26 cellular contexts compared by ENCODE assay signal in genomic region chr3:131031660-131032059, GRCh38.
"Had no signal": no experiment of that assay in that cellular context is flagged by ENCODE, and none has a peak within 500 bp of the region (broad histone marks: within the 10 kb centered on the region; RNA-seq: fewer than 3 reads in every experiment).

No MANE protein-coding gene starts in this region.

- H3K4me3 ChIP-seq: ascending aorta, body of pancreas, Peyer's patch, SJCRH30 had no signal

- H3K4me3 Mint-ChIP-seq: activated CD8-positive, alpha-beta memory T cell treated with anti-CD3 and anti-CD28 coated beads, Interleukin-2, amount 10 ng/mL, durations not matched to agents 7 days and 5 days; activated naive CD8-positive, alpha-beta T cell treated with anti-CD3 and anti-CD28 coated beads, Interleukin-2, amount 50 U/mL, for 24 hours; activated T-cell treated with anti-CD3 and anti-CD28 coated beads, Interleukin-2, amount 50 U/mL, for 24 hours; activated T-helper 1 cell treated with anti-CD3 and anti-CD28 coated beads, Interleukin-12 subunit alpha, Interleukin-12 subunit beta, Interleukin-2, Interleukin-4 antibody, amounts not matched to agents 30 ng/mL and 10 ng/mL and 1 ng/mL, durations not matched to agents 14 hours and 24 hours and 36 hours; T-helper 17 cell; WTC11 had no signal

- H3K9me3 Mint-ChIP-seq: activated naive CD4-positive, alpha-beta T cell treated with anti-CD3 and anti-CD28 coated beads, Interleukin-2, amount 50 U/mL, for 72 hours; activated naive CD8-positive, alpha-beta T cell treated with anti-CD3 and anti-CD28 coated beads, Interleukin-2, amount 50 U/mL, for 24 hours; activated T-cell treated with anti-CD3 and anti-CD28 coated beads, Interleukin-2, amount 50 U/mL, for 24 hours; activated T-helper 1 cell treated with anti-CD3 and anti-CD28 coated beads, Interleukin-12 subunit alpha, Interleukin-12 subunit beta, Interleukin-2, Interleukin-4 antibody, amounts not matched to agents 30 ng/mL and 10 ng/mL and 1 ng/mL, durations not matched to agents 14 hours and 24 hours and 36 hours; WTC11 had no signal

- DNase-seq: activated CD4-positive, alpha-beta T cell treated with anti-CD3 and anti-CD28 coated beads for 48 hours; activated CD4-positive, alpha-beta T cell treated with anti-CD3 and anti-CD28 coated beads, Interleukin-2, amount 50 U/mL, for 48 hours; activated CD4-positive, CD25-positive, alpha-beta regulatory T cell treated with anti-CD3 and anti-CD28 coated beads, Interleukin-2, amount 50 U/mL, for 72 hours; activated CD8-positive, alpha-beta memory T cell treated with anti-CD3 and anti-CD28 coated beads, Interleukin-2, amount 10 ng/mL, durations not matched to agents 7 days and 5 days; activated effector memory CD4-positive, alpha-beta T cell treated with anti-CD3 and anti-CD28 coated beads, Interleukin-2, amount 50 U/mL, for 16 hours; activated naive CD4-positive, alpha-beta T cell treated with Interleukin-2 at 50 U/mL for 16 hours; activated naive CD8-positive, alpha-beta T cell treated with anti-CD3 and anti-CD28 coated beads, Interleukin-2, amount 50 U/mL, for 24 hours; activated T-cell treated with anti-CD3 and anti-CD28 coated beads, Interleukin-2, amount 50 U/mL, for 24 hours; amniotic stem cell; body of pancreas; central memory CD4-positive, alpha-beta T cell; MM.1S; NCI-H1105; NCI-H1436; NCI-H187; NCI-H2081; NCI-H510A treated with DMSO at 0.1 percent for 48 hours; Peyer's patch; Right ventricle myocardium superior; SJCRH30; T-helper 17 cell; T-helper 9 cell had no signal

- ATAC-seq: activated CD8-positive, alpha-beta memory T cell treated with anti-CD3 and anti-CD28 coated beads, Interleukin-2, amount 10 ng/mL, durations not matched to agents 7 days and 5 days; activated naive CD4-positive, alpha-beta T cell treated with anti-CD3 and anti-CD28 coated beads, Interleukin-2, amount 50 U/mL, for 72 hours; activated naive CD8-positive, alpha-beta T cell treated with anti-CD3 and anti-CD28 coated beads, Interleukin-2, amount 50 U/mL, for 24 hours; body of pancreas; T-helper 17 cell; WTC11 had no signal

- H3K27me3 Mint-ChIP-seq: activated CD8-positive, alpha-beta memory T cell treated with anti-CD3 and anti-CD28 coated beads, Interleukin-2, amount 10 ng/mL, durations not matched to agents 7 days and 5 days; activated naive CD8-positive, alpha-beta T cell treated with anti-CD3 and anti-CD28 coated beads, Interleukin-2, amount 50 U/mL, for 24 hours; activated T-cell treated with anti-CD3 and anti-CD28 coated beads, Interleukin-2, amount 50 U/mL, for 24 hours; T-helper 17 cell had no signal

- H3K36me3 Mint-ChIP-seq: activated CD8-positive, alpha-beta memory T cell treated with anti-CD3 and anti-CD28 coated beads, Interleukin-2, amount 10 ng/mL, durations not matched to agents 7 days and 5 days; WTC11 had no signal

- H3K27ac Mint-ChIP-seq: activated CD8-positive, alpha-beta memory T cell treated with anti-CD3 and anti-CD28 coated beads, Interleukin-2, amount 10 ng/mL, durations not matched to agents 7 days and 5 days; activated naive CD4-positive, alpha-beta T cell treated with anti-CD3 and anti-CD28 coated beads, Interleukin-2, amount 50 U/mL, for 72 hours; activated naive CD8-positive, alpha-beta T cell treated with anti-CD3 and anti-CD28 coated beads, Interleukin-2, amount 50 U/mL, for 24 hours; activated T-cell treated with anti-CD3 and anti-CD28 coated beads, Interleukin-2, amount 50 U/mL, for 24 hours; activated T-helper 1 cell treated with anti-CD3 and anti-CD28 coated beads, Interleukin-12 subunit alpha, Interleukin-12 subunit beta, Interleukin-2, Interleukin-4 antibody, amounts not matched to agents 30 ng/mL and 10 ng/mL and 1 ng/mL, durations not matched to agents 14 hours and 24 hours and 36 hours; T-helper 17 cell; WTC11 had no signal
